In the genomic region with DNA sequence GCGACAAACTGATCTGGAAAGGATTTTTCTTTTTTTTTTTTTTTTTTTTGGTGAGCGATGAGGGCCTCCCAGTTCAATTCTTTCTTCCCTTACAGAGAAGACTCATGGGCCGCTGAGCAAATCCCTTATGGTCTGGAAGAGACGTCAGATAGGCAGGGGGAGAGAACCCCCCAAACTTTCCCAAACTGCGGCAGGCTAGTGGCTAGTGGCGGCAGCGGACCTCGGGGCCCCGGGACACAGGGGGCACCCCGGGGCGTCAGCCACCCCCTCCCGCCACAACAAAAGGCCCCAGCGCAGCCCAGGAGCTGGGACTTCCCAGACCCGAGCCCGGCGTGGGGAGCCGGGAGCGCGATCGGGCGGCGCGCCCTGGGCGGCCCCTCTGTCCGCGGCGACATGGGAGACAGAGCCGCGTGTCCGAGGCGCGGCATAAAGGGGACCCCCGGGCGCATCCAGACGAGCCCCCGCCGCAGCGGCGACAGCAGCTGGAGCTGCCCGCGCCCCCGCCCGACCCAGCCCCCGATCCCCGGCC, we compare ENCODE assay signal across 8 cellular contexts. TPM values are rescaled to one million over a fixed set of nuclear protein-coding genes. Genes with fewer than 3 reads are reported as not detected.
DNase-seq lines count a peak whose midpoint lies in the region; ATAC-seq, FAIRE-seq and TF ChIP-seq lines count a peak whose summit lies in the region.

No MANE protein-coding gene starts in this region.

- H3K4me1 ChIP-seq in IMR-90 (ENCODE audit: control insufficient read depth, insufficient read depth, low read length) (0 out of 2 replicates have a peak, but pooled peaks cover 2% of the 10 kb centered on the region), right atrium auricular region (peaks cover 0 to 7% of the 10 kb centered on the region in 2 donors), sigmoid colon (peaks cover 0 to 17% (median 8%) of the 10 kb centered on the region in 4 donors)

- TF ChIP-seq EP300 in sigmoid colon (IDR thresholded peaks at IDR 0.05) = no peak

- H3K36me3 Mint-ChIP-seq in activated naive CD4-positive, alpha-beta T cell treated with anti-CD3 and anti-CD28 coated beads, Interleukin-2, amount 50 U/mL, for 72 hours = no peaks in the 10 kb centered on the region

- CTCF ChIA-PET in IMR-90 (lab: Yijun Ruan, JAX) = interaction anchor here (0.7 to 1.3 kb wide), 2 partner anchors 135 to 159 kb away, joined by 3 to 7 read pairs; no protein-coding TSS in a partner anchor

- H3K23ac ChIP-seq in IMR-90 (ENCODE audit: low read depth, low read length) = peak overlapping the region; percentile 11

- 0% methylated on average over 5 of the region's 45 CpGs; no CpG with 5 or more reads in 1 of the 2 experiments for WGBS in IMR-90 (ENCODE audit: extremely low coverage in 2 of 2, insufficient read length in 1 of 2), 2 experiments
- WGBS in sigmoid colon, 2 donors = 1 to 2% methylated on average over 45 of the region's 45 CpGs

- peak; percentile 64 for ATAC-seq in IMR-90 (ENCODE audit: low read depth)
- ATAC-seq in activated naive CD4-positive, alpha-beta T cell treated with anti-CD3 and anti-CD28 coated beads, Interleukin-2, amount 50 U/mL, for 72 hours = peak; percentile 16 to 53

- H3K14ac ChIP-seq in IMR-90 (replicated peaks; ENCODE audit: low read depth, low read length) = peak overlapping the region; percentile 50; the same call in 1 of the 2 replicates

- peaks cover 12 to 26% of the 10 kb centered on the region in 2 experiments for H3K79me1 ChIP-seq in IMR-90 (ENCODE audit: low read depth in 1 of 2, low read length in 2 of 2)

- dilution Hi-C loops in IMR-90 (cut with HindIII; ENCODE audit: low sequenced_read_pairs, unreplicated experiment) = no loop called here

- H3K18ac ChIP-seq in IMR-90 (ENCODE audit: low read depth, low read length) = no peak overlapping the region

- no TSS peak for BruUV-seq in IMR-90 (replicated peaks; lab: Mats Ljungman, UMichigan)

- TF ChIP-seq POLR2A in GM12892 (IDR thresholded peaks at IDR 0.05; ENCODE audit: low read depth, low read length) = no peak
- TF ChIP-seq POLR2A in IMR-90 (IDR thresholded peaks at IDR 0.05; ENCODE audit: low read depth, low read length) = no peak; the same call in 1 of the 2 replicates
- no peak for TF ChIP-seq POLR2A in sigmoid colon (IDR thresholded peaks at IDR 0.05)

- H3K27ac Mint-ChIP-seq in activated naive CD4-positive, alpha-beta T cell treated with anti-CD3 and anti-CD28 coated beads, Interleukin-2, amount 50 U/mL, for 72 hours = peak overlapping the region; percentile 74 to 86

- no peaks in the 10 kb centered on the region for H3K9me1 ChIP-seq in IMR-90 (ENCODE audit: insufficient read depth, low read length)

- H4K5ac ChIP-seq in IMR-90 (ENCODE audit: low read depth, low read length) = no peak overlapping the region

- H2AFZ ChIP-seq in IMR-90 (replicated peaks; ENCODE audit: low read length, poor library complexity) = peak overlapping the region; percentile 90

- H2BK20ac ChIP-seq in IMR-90 (ENCODE audit: low read depth, low read length) = no peak overlapping the region

- no peak overlapping the region for H2BK5ac ChIP-seq in IMR-90 (ENCODE audit: low read depth, low read length, poor library complexity, severe bottlenecking)

- intact Hi-C loops in IMR-90 (cut with micrococcal nuclease) (loop anchor here (2.0 to 5.0 kb wide), 3 partner anchors 159 to 263 kb away; no protein-coding TSS in a partner anchor), sigmoid colon (cut with DNase I) (loop anchor here (1.0 to 5.0 kb wide), 3 partner anchors 57 to 533 kb away; partner anchors contain the start of genes CDNF, HSPA14 and MSANTD7)

- H4K8ac ChIP-seq in IMR-90 (ENCODE audit: low read depth in 2 of 2, low read length in 2 of 2) = peak overlapping the region in 1 of 2 experiments; percentile 64; a peak in 1 of 4 replicates

- H3K4me2 ChIP-seq in IMR-90 (ENCODE audit: low read depth, low read length) = peak overlapping the region; percentile 92

- peak overlapping the region; percentile 42; the same call in 1 of the 2 replicates for H2BK120ac ChIP-seq in IMR-90 (ENCODE audit: low read depth, low read length)

- TF ChIP-seq RAD21 in IMR-90 (IDR thresholded peaks at IDR 0.05; ENCODE audit: low read length) = no peak

- H4K20me1 ChIP-seq in IMR-90 (ENCODE audit: insufficient read depth, low read length) = peaks cover 11% of the 10 kb centered on the region; the same call in 1 of the 2 replicates

- H3K9me3 ChIP-seq in IMR-90 (ENCODE audit: control insufficient read depth, insufficient read depth, low read length) (no peaks in the 10 kb centered on the region), right atrium auricular region (no peaks in the 10 kb centered on the region), sigmoid colon (no peaks in the 10 kb centered on the region)

- no peak for FAIRE-seq in GM12892 (lab: Jason Lieb, UNC)

- no peaks in the 10 kb centered on the region; the same call in 1 of the 2 replicates for H3K36me3 ChIP-seq in IMR-90 (ENCODE audit: control insufficient read depth, insufficient read depth, low read length)
- H3K36me3 ChIP-seq in right atrium auricular region = no peaks in the 10 kb centered on the region
- H3K36me3 ChIP-seq in sigmoid colon = no peaks in the 10 kb centered on the region

- H3K27me3 ChIP-seq in IMR-90 (ENCODE audit: control insufficient read depth, insufficient read depth, low read length) = peaks cover 5% of the 10 kb centered on the region
- H3K27me3 ChIP-seq in right atrium auricular region = no peaks in the 10 kb centered on the region
- no peaks in the 10 kb centered on the region for H3K27me3 ChIP-seq in sigmoid colon

- H3K4ac ChIP-seq in IMR-90 (ENCODE audit: low read depth, low read length) = peak overlapping the region; percentile 72

- no peaks in the 10 kb centered on the region for H3K9me3 Mint-ChIP-seq in activated naive CD4-positive, alpha-beta T cell treated with anti-CD3 and anti-CD28 coated beads, Interleukin-2, amount 50 U/mL, for 72 hours

- peak overlapping the region; percentile 54 for H3K9ac ChIP-seq in IMR-90 (ENCODE audit: low read depth, low read length)

- H2AK9ac ChIP-seq in IMR-90 (replicated peaks; ENCODE audit: low read depth, low read length, poor library complexity) = peak overlapping the region; percentile 62

- DNase-seq in GM12892 (ENCODE audit: insufficient read length) = peak; percentile 25
- DNase-seq in IMR-90 = peak; percentile 16
- peak in 1 of 2 donors; percentile 14 for DNase-seq in activated naive CD4-positive, alpha-beta T cell treated with anti-CD3 and anti-CD28 coated beads, Interleukin-2, amount 50 U/mL, for 72 hours (ENCODE audit: low spot score in 2 of 2)
- no peak for DNase-seq in right atrium auricular region (ENCODE audit: low spot score)
- peak; percentile 70 for DNase-seq in sigmoid colon
- DNase-seq in foreskin melanocyte = no peak
- DNase-seq in HPDE6-E6E7 (ENCODE audit: extremely low spot score) = no peak
- no peak for DNase-seq in ureter (ENCODE audit: low spot score)

- peak overlapping the region; percentile 91 for H3K4me3 ChIP-seq in IMR-90 (ENCODE audit: insufficient read depth, low read depth, low read length)
- H3K4me3 ChIP-seq in right atrium auricular region = peak overlapping the region; percentile 70 to 76
- peak overlapping the region; percentile 55 to 86 (median 78) for H3K4me3 ChIP-seq in sigmoid colon

- POLR2A ChIA-PET in IMR-90 (lab: Charles Lee; ENCODE audit: unreplicated experiment) = no interaction called here

- H3K27ac ChIP-seq in IMR-90 (ENCODE audit: insufficient read depth, low read length) (peak overlapping the region; percentile 5; the same call in 1 of the 2 replicates), right atrium auricular region (peak overlapping the region; percentile 2 to 66), sigmoid colon (peak overlapping the region; percentile 39 to 77 (median 74))

- H4K91ac ChIP-seq in IMR-90 (ENCODE audit: insufficient read depth, low read depth, low read length) = no peak overlapping the region; the same call in 1 of the 2 replicates

- no peak overlapping the region for H2BK15ac ChIP-seq in IMR-90 (ENCODE audit: low read depth, low read length)

- no peak overlapping the region for H2AK5ac ChIP-seq in IMR-90 (ENCODE audit: low read depth, low read length)

- in situ Hi-C loops in IMR-90 (cut with MboI; ENCODE audit: low sequenced_read_pairs) = no loop called here

- peak overlapping the region; percentile 16; the same call in 1 of the 2 replicates for H3K56ac ChIP-seq in IMR-90 (ENCODE audit: extremely low read depth, insufficient read depth, low read length)

- TF ChIP-seq CTCF in IMR-90 (conservative IDR thresholded peaks at IDR 0.05; ENCODE audit: low read depth, low read length) (no peak), right atrium auricular region (IDR thresholded peaks at IDR 0.05) (no peak), sigmoid colon (IDR thresholded peaks at IDR 0.05) (no peak)

TF ChIP-seq in IMR-90, 13 proteins besides CTCF, POLR2A, EP300 and RAD21:
- TF ChIP-seq MXI1 (IDR thresholded peaks at IDR 0.05; ENCODE audit: borderline replicate concordance, low read depth, low read length) = peak; percentile 15; the same call in 1 of the 2 replicates
- TF ChIP-seq MAZ (IDR thresholded peaks at IDR 0.05; ENCODE audit: borderline replicate concordance, low read depth, low read length) = no peak

RNA-seq across cellular contexts. Expression of gene FAM171A1, which starts 0.8 kb away (rescaled TPM):
- polyA plus RNA-seq in GM12892 (2012; ENCODE audit: missing spikeins) = 0.98 TPM
- total RNA-seq in IMR-90 (2012; rRNA removed) = 20.3 and 26.1 TPM in 2 replicates
- polyA plus RNA-seq in IMR-90 (2012; rRNA removed) = 28.1 and 30.6 TPM in 2 replicates
- polyA plus RNA-seq in IMR-90 (2012; cell fraction: cytosol; rRNA removed) = 25.0 and 34.3 TPM in 2 replicates
- polyA plus RNA-seq in IMR-90 (2012; cell fraction: nucleus; rRNA removed; ENCODE audit: low replicate concordance) = 13.1 and 16.1 TPM in 2 replicates
- total RNA-seq in activated naive CD4-positive, alpha-beta T cell treated with anti-CD3 and anti-CD28 coated beads, Interleukin-2, amount 50 U/mL, for 72 hours = 1 to 10 TPM; 3.7 to 4.9 TPM
- 10 to 100 TPM in 1 of 2 donors, 1 to 10 TPM in 1; 7.8 to 13.7 TPM for total RNA-seq in right atrium auricular region
- total RNA-seq in sigmoid colon = 1 to 10 TPM; 4.3 to 9.7 (median 6.4) TPM
- 10 to 100 TPM in 1 of 3 donors, 1 to 10 TPM in 2; 6.7 to 29.0 (median 7.2) TPM for polyA plus RNA-seq in sigmoid colon
- 15.9 TPM for total RNA-seq in ureter

Comparison
In these comparisons a context has a peak if more than half of its experiments do, and no peak if none do; other contexts are left out.
1. DNase-seq: peak in GM12892 (single experiment), IMR-90 (single experiment) and sigmoid colon (single experiment); none in right atrium auricular region (single experiment), foreskin melanocyte (single experiment), HPDE6-E6E7 (single experiment) and ureter (single experiment).
2. H3K27ac ChIP-seq: peak in every context shown above with its lines; median percentile 74 in sigmoid colon; 34 in right atrium auricular region; 5 in IMR-90.
3. Peak in every context shown above with its lines, with median percentiles within 50 percentile points of each other: H3K4me3 ChIP-seq.